ENCODE assay signal across 14 cellular contexts in the genomic region with DNA sequence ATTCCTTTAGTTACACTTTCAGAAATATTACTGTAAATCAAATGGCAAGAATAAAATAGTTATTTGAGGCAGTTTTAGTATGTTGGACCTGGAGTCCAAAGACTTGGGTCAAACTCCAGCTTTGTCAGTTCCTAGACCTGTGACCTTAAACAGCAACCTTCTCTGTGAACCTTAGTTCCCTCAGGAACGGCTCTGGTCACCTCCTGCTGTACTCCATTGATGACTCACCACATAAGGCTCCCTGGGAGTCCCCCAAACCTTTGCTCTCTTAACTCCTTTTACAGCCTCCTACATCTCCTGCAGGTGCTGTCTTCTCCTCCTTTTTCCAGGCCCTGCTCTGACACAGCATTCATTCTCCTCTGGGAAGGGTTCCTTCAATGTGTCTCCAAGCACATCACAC. TPM values are rescaled to one million over a fixed set of nuclear protein-coding genes. Genes with fewer than 3 reads are reported as not detected.
DNase-seq lines count a peak whose midpoint lies in the region; ATAC-seq and TF ChIP-seq lines count a peak whose summit lies in the region.
"Had no signal": no experiment of that assay in that cellular context is flagged by ENCODE, and none has a peak within 500 bp of the region (broad histone marks: within the 10 kb centered on the region; RNA-seq: fewer than 3 reads in every experiment).

No MANE protein-coding gene starts in this region.

- H3K27me3 ChIP-seq in CD4-positive, CD25-positive, alpha-beta regulatory T cell (ENCODE audit: control insufficient read depth, insufficient read depth, low read length) = no peaks in the 10 kb centered on the region
- H3K27me3 ChIP-seq in body of pancreas = no peaks in the 10 kb centered on the region
- H3K27me3 ChIP-seq: BLaER1 treated with 17β-estradiol and CSF1 and Interleukin-3, amounts not matched to agents 10 nM and 100 nM; right atrium auricular region had no signal

- no peak overlapping the region for H3K4me3 ChIP-seq in CD4-positive, CD25-positive, alpha-beta regulatory T cell (ENCODE audit: low read depth, low read length)
- no peak overlapping the region for H3K4me3 ChIP-seq in body of pancreas
- H3K4me3 ChIP-seq: BLaER1 treated with 17β-estradiol and CSF1 and Interleukin-3, amounts not matched to agents 10 nM and 100 nM; right atrium auricular region had no signal

- no peak for ATAC-seq in CD4-positive, CD25-positive, alpha-beta regulatory T cell (ENCODE audit: low read depth in 2 of 2)
- ATAC-seq in body of pancreas (no peak), Right ventricle myocardium inferior (no peak)
- ATAC-seq: activated CD4-positive, alpha-beta T cell treated with anti-CD3 and anti-CD28 coated beads for 36 hours had no signal

- no peaks in the 10 kb centered on the region for H3K27me3 Mint-ChIP-seq in CD4-positive, CD25-positive, alpha-beta regulatory T cell
- no peaks in the 10 kb centered on the region for H3K27me3 Mint-ChIP-seq in mesothelial cell of epicardium (ENCODE audit: low read depth)
- H3K27me3 Mint-ChIP-seq: activated CD4-positive, alpha-beta T cell treated with anti-CD3 and anti-CD28 coated beads for 36 hours; stimulated activated naive CD8-positive, alpha-beta T cell treated with anti-CD3 and anti-CD28 coated beads, Interleukin-15, Interleukin-2, amounts not matched to agents 100 ng/mL and 50 ng/mL, for 24 hours had no signal

- H3K27ac ChIP-seq in CD4-positive, CD25-positive, alpha-beta regulatory T cell (ENCODE audit: insufficient read depth, low read length, poor library complexity, severe bottlenecking) = peak overlapping the region; percentile 1
- H3K27ac ChIP-seq in body of pancreas = peak overlapping the region in 3 of 4 donors; percentile 29 to 50 (median 35)
- H3K27ac ChIP-seq: right atrium auricular region had no signal

- peaks cover 59% of the 10 kb centered on the region for H3K4me1 ChIP-seq in CD4-positive, CD25-positive, alpha-beta regulatory T cell (ENCODE audit: control insufficient read depth, insufficient read depth, low read length, poor library complexity, severe bottlenecking)
- H3K4me1 ChIP-seq in body of pancreas = peaks cover 31% of the 10 kb centered on the region

- TF ChIP-seq CTCF in body of pancreas (IDR thresholded peaks at IDR 0.05) (no peak), mesothelial cell of epicardium (IDR thresholded peaks at IDR 0.05; ENCODE audit: unreplicated experiment) (no peak)

- no peak for DNase-seq in CD4-positive, CD25-positive, alpha-beta regulatory T cell
- DNase-seq in HT1080 (ENCODE audit: low read depth) = peak; percentile 26
- no peak for DNase-seq in body of pancreas
- no peak for DNase-seq in mesothelial cell of epicardium (ENCODE audit: low spot score in 2 of 2, unreplicated experiment in 2 of 2)
- no peak for DNase-seq in 8988T
- no peak for DNase-seq in Ammon's horn (ENCODE audit: low spot score)
- no peak for DNase-seq in NCI-H510A (lab: John Stamatoyannopoulos, UW)
- DNase-seq in Right ventricle myocardium inferior (ENCODE audit: missing footprints) = no peak
- DNase-seq: activated CD4-positive, alpha-beta T cell treated with anti-CD3 and anti-CD28 coated beads for 36 hours; activated T-cell treated with anti-CD3 and anti-CD28 coated beads, Interleukin-2, amount 50 U/mL, for 48 hours; NCI-H2171 treated with DMSO at 0.1 percent for 48 hours had no signal

- H3K4me3 Mint-ChIP-seq in CD4-positive, CD25-positive, alpha-beta regulatory T cell = peak overlapping the region in 1 of 4 donors; percentile 12
- no peak overlapping the region for H3K4me3 Mint-ChIP-seq in mesothelial cell of epicardium
- H3K4me3 Mint-ChIP-seq: activated CD4-positive, alpha-beta T cell treated with anti-CD3 and anti-CD28 coated beads for 36 hours; stimulated activated naive CD8-positive, alpha-beta T cell treated with anti-CD3 and anti-CD28 coated beads, Interleukin-15, Interleukin-2, amounts not matched to agents 100 ng/mL and 50 ng/mL, for 24 hours had no signal

- peaks cover 2% of the 10 kb centered on the region for H3K36me3 ChIP-seq in CD4-positive, CD25-positive, alpha-beta regulatory T cell (ENCODE audit: control insufficient read depth, insufficient read depth, low read length)
- H3K36me3 ChIP-seq in body of pancreas (replicated peaks in 1 of 2; ENCODE audit: insufficient read depth in 1 of 2, low read depth in 2 of 2) = no peaks in the 10 kb centered on the region
- H3K36me3 ChIP-seq: right atrium auricular region had no signal

- H3K9me3 Mint-ChIP-seq in CD4-positive, CD25-positive, alpha-beta regulatory T cell = no peaks in the 10 kb centered on the region
- H3K9me3 Mint-ChIP-seq in mesothelial cell of epicardium = no peaks in the 10 kb centered on the region
- H3K9me3 Mint-ChIP-seq: stimulated activated naive CD8-positive, alpha-beta T cell treated with anti-CD3 and anti-CD28 coated beads, Interleukin-15, Interleukin-2, amounts not matched to agents 100 ng/mL and 50 ng/mL, for 24 hours had no signal

- H3K27ac Mint-ChIP-seq in CD4-positive, CD25-positive, alpha-beta regulatory T cell = peak overlapping the region in 2 of 3 donors; percentile 50 to 55
- peak overlapping the region; percentile 76 for H3K27ac Mint-ChIP-seq in mesothelial cell of epicardium
- H3K27ac Mint-ChIP-seq: activated CD4-positive, alpha-beta T cell treated with anti-CD3 and anti-CD28 coated beads for 36 hours; stimulated activated naive CD8-positive, alpha-beta T cell treated with anti-CD3 and anti-CD28 coated beads, Interleukin-15, Interleukin-2, amounts not matched to agents 100 ng/mL and 50 ng/mL, for 24 hours had no signal

- H3K4me1 Mint-ChIP-seq in CD4-positive, CD25-positive, alpha-beta regulatory T cell = peaks cover 31 to 78% (median 56%) of the 10 kb centered on the region in 4 donors
- peaks cover 46% of the 10 kb centered on the region for H3K4me1 Mint-ChIP-seq in mesothelial cell of epicardium

- H3K36me3 Mint-ChIP-seq in CD4-positive, CD25-positive, alpha-beta regulatory T cell = peaks cover 12% of the 10 kb centered on the region
- H3K36me3 Mint-ChIP-seq in mesothelial cell of epicardium = no peaks in the 10 kb centered on the region

- intact Hi-C loops in body of pancreas (cut with DNase I) (no loop called here), Right ventricle myocardium inferior (cut with DNase I) (no loop called here)

- TF ChIP-seq POLR2A in body of pancreas (IDR thresholded peaks at IDR 0.05) = no peak

- no peaks in the 10 kb centered on the region for H3K9me3 ChIP-seq in CD4-positive, CD25-positive, alpha-beta regulatory T cell (ENCODE audit: control insufficient read depth in 2 of 2, low read length in 2 of 2)
- H3K9me3 ChIP-seq in body of pancreas = no peaks in the 10 kb centered on the region
- H3K9me3 ChIP-seq: BLaER1 treated with 17β-estradiol and CSF1 and Interleukin-3, amounts not matched to agents 10 nM and 100 nM; right atrium auricular region had no signal

- WGBS in body of pancreas, 2 donors = 40% methylated on average over 1 of the region's 1 CpG

RNA-seq across cellular contexts. Expression of a gene that starts 29.1 kb away (rescaled TPM):
- 42.4 TPM for total RNA-seq in CD4-positive, CD25-positive, alpha-beta regulatory T cell
- 10 to 100 TPM; 22.4 to 33.2 (median 24.9) TPM for polyA plus RNA-seq in CD4-positive, CD25-positive, alpha-beta regulatory T cell
- total RNA-seq in HT1080 (2014; rRNA removed; shearing (Covaris generic)) = 18.7 and 19.9 TPM in 2 replicates
- polyA plus RNA-seq in HT1080 (2015; cell fraction: cytosol; rRNA removed) = 7.8 and 10.3 TPM in 2 replicates
- polyA plus RNA-seq in HT1080 (2015; cell fraction: nucleus; rRNA removed) = 20.6 and 22.3 TPM in 2 replicates
- total RNA-seq in body of pancreas = 10 to 100 TPM; 27.5 to 79.8 TPM
- 109 to 121 TPM (median 117 TPM) in 3 replicates for total RNA-seq in mesothelial cell of epicardium
- total RNA-seq in Right ventricle myocardium inferior = 11.6 TPM

RNA-seq across cellular contexts. Expression of a gene that starts 51.1 kb away (rescaled TPM):
- total RNA-seq in CD4-positive, CD25-positive, alpha-beta regulatory T cell = 534 TPM
- polyA plus RNA-seq in CD4-positive, CD25-positive, alpha-beta regulatory T cell = 100 to 1,000 TPM; 425 to 700 (median 557) TPM
- 1.1 and 1.3 TPM in 2 replicates for total RNA-seq in HT1080 (2014; rRNA removed; shearing (Covaris generic))
- polyA plus RNA-seq in HT1080 (2015; cell fraction: cytosol; rRNA removed) = 1.7 and 2.5 TPM in 2 replicates
- polyA plus RNA-seq in HT1080 (2015; cell fraction: nucleus; rRNA removed) = 6.1 and 9.4 TPM in 2 replicates
- total RNA-seq in body of pancreas (10 to 100 TPM in 1 of 2 donors, 1 to 10 TPM in 1; 5.6 to 18.9 TPM), mesothelial cell of epicardium (16.9 to 19.1 TPM (median 17.4 TPM) in 3 replicates), Right ventricle myocardium inferior (13.7 TPM)

Comparison
In these comparisons a context has a peak if more than half of its experiments do, and no peak if none do; other contexts are left out.
1. RNA of a gene that starts 51.1 kb away (total RNA-seq): 534 TPM in CD4-positive, CD25-positive, alpha-beta regulatory T cell (single experiment); 16.9 to 19.1 TPM in mesothelial cell of epicardium, 5.6 to 18.9 TPM in body of pancreas, 13.7 TPM in Right ventricle myocardium inferior (single experiment) and 1.1 to 1.3 TPM in HT1080; every median in the first group is over 10 times any median in the second.